ENCODE assay signal across 8 cellular contexts in genomic region chr9:19232117-19232829, GRCh38. TPM values are rescaled to one million over a fixed set of nuclear protein-coding genes. Genes with fewer than 3 reads are reported as not detected.
A peak's percentile ranks its signal among the peaks of the same experiment; 100 is the strongest.
DNase-seq lines count a peak whose midpoint lies in the region; ATAC-seq and TF ChIP-seq lines count a peak whose summit lies in the region.

No MANE protein-coding gene starts in this region.

- no peaks in the 10 kb centered on the region for H3K9me3 ChIP-seq in CD4-positive, alpha-beta memory T cell (ENCODE audit: control insufficient read depth in 1 of 2, low read length in 2 of 2)
- H3K9me3 ChIP-seq in ectodermal cell (ENCODE audit: control insufficient read depth, low read length) (no peaks in the 10 kb centered on the region), neural cell (ENCODE audit: low read length) (no peaks in the 10 kb centered on the region)

- H3K9me2 ChIP-seq in neural cell (ENCODE audit: insufficient read depth, low read length) = no peaks in the 10 kb centered on the region

- no peaks in the 10 kb centered on the region for H3K27me3 Mint-ChIP-seq in CD4-positive, alpha-beta memory T cell

- CTCF ChIA-PET in CD4-positive, alpha-beta memory T cell (lab: Charles Lee; ENCODE audit: partially characterized antibody) = interaction anchor here (0.9 to 2.4 kb wide), 6 partner anchors 9 to 232 kb away, joined by 3 to 14 read pairs (median 4); partner anchors contain the start of gene RRAGA

- TF ChIP-seq POLR2A in GM18505 (IDR thresholded peaks at IDR 0.05; ENCODE audit: borderline replicate concordance, extremely low read depth, insufficient read depth, insufficient read length) = no peak

- H3K4me1 ChIP-seq in CD4-positive, alpha-beta memory T cell (ENCODE audit: insufficient read depth, low read length) = peaks cover 30% of the 10 kb centered on the region
- peaks cover 5% of the 10 kb centered on the region for H3K4me1 ChIP-seq in ectodermal cell (ENCODE audit: control insufficient read depth, insufficient read depth, low read length)

- no peak overlapping the region for H3K4me3 Mint-ChIP-seq in CD4-positive, alpha-beta memory T cell

- H3K36me3 Mint-ChIP-seq in CD4-positive, alpha-beta memory T cell = peaks cover 0 to 6% of the 10 kb centered on the region in 2 donors

- POLR2A ChIA-PET in CD4-positive, alpha-beta memory T cell (lab: Charles Lee; ENCODE audit: partially characterized antibody) = interaction anchor here (0.8 to 5.3 kb wide), 8 partner anchors 9 to 181 kb away, joined by 3 to 54 read pairs (median 4); partner anchors contain the start of genes PLIN2 and RPS6

- no peaks in the 10 kb centered on the region for H3K9me3 Mint-ChIP-seq in CD4-positive, alpha-beta memory T cell

- H3K4me3 ChIP-seq in CD4-positive, alpha-beta memory T cell (ENCODE audit: low read length in 2 of 2) = peak overlapping the region; percentile 53 to 73
- H3K4me3 ChIP-seq in ectodermal cell (ENCODE audit: insufficient read depth, low read depth, low read length) (peak overlapping the region; percentile 87), neural cell (ENCODE audit: low read length) (peak overlapping the region; percentile 98)

- H3K27ac Mint-ChIP-seq in CD4-positive, alpha-beta memory T cell = no peak overlapping the region

- TF ChIP-seq RAD21 in neural cell (conservative IDR thresholded peaks at IDR 0.05) = no peak

- peaks cover 7% of the 10 kb centered on the region for H4K20me1 ChIP-seq in neural cell (ENCODE audit: insufficient read depth)

- intact Hi-C loops in CD4-positive, alpha-beta memory T cell (cut with micrococcal nuclease) = loop anchor here (5.0 kb wide), 1 partner anchor 95 kb away; no protein-coding TSS in a partner anchor

- H3K79me2 ChIP-seq in neural cell (replicated peaks; ENCODE audit: insufficient read depth, low read length) = peaks cover 48% of the 10 kb centered on the region

- ATAC-seq in HG02571 (IDR thresholded peaks at IDR 0.05; ENCODE audit: unreplicated experiment) = no peak
- ATAC-seq in GM18505 (IDR thresholded peaks at IDR 0.05; ENCODE audit: unreplicated experiment) = no peak
- ATAC-seq in left lobe of liver = no peak

- TF ChIP-seq EP300 in neural cell (conservative IDR thresholded peaks at IDR 0.05; ENCODE audit: poor library complexity, severe bottlenecking) = no peak

- peaks cover 14 to 21% (median 17%) of the 10 kb centered on the region in 4 donors for H3K4me1 Mint-ChIP-seq in CD4-positive, alpha-beta memory T cell

- no peak for TF ChIP-seq CTCF in neural cell (IDR thresholded peaks at IDR 0.05; ENCODE audit: poor library complexity, severe bottlenecking)

- no peaks in the 10 kb centered on the region for H3K27me3 ChIP-seq in CD4-positive, alpha-beta memory T cell (ENCODE audit: insufficient read depth, low read length)
- no peaks in the 10 kb centered on the region for H3K27me3 ChIP-seq in ectodermal cell (ENCODE audit: control insufficient read depth, insufficient read depth, low read length, poor library complexity, severe bottlenecking)
- no peaks in the 10 kb centered on the region for H3K27me3 ChIP-seq in neural cell (ENCODE audit: insufficient read depth, low read depth, low read length)

- H3K9ac ChIP-seq in neural cell (ENCODE audit: low read length) = peak overlapping the region; percentile 90

- no peak overlapping the region for H2AFZ ChIP-seq in neural cell (ENCODE audit: low read depth, low read length)

- peak in 1 of 5 donors; percentile 1 for DNase-seq in CD4-positive, alpha-beta memory T cell
- DNase-seq in M059J (ENCODE audit: low read depth) (peak; percentile 27), left lobe of liver (ENCODE audit: low spot score) (no peak)
- DNase-seq in stimulated activated CD4-positive, alpha-beta T cell treated with anti-CD3 and anti-CD28 coated beads, Interleukin-4, amount 100 ng/mL, for 4 hours = no peak

- H3K36me3 ChIP-seq in CD4-positive, alpha-beta memory T cell (ENCODE audit: insufficient read depth, low read length) = no peaks in the 10 kb centered on the region
- H3K36me3 ChIP-seq in ectodermal cell (ENCODE audit: control insufficient read depth, insufficient read depth, low read length) (no peaks in the 10 kb centered on the region), neural cell (ENCODE audit: insufficient read depth, low read length) (no peaks in the 10 kb centered on the region)

- peak overlapping the region; percentile 91 for H3K4me2 ChIP-seq in neural cell (ENCODE audit: low read length)

- no peaks in the 10 kb centered on the region for H3F3A ChIP-seq in neural cell (ENCODE audit: insufficient read depth, low read length, poor library complexity, severe bottlenecking)

- 39 to 48% methylated on average over 7 to 9 of the region's 9 CpGs for WGBS in ectodermal cell, 2 experiments

- peak overlapping the region; percentile 73 for H3K27ac ChIP-seq in CD4-positive, alpha-beta memory T cell (ENCODE audit: low read depth, low read length)
- H3K27ac ChIP-seq in ectodermal cell (ENCODE audit: insufficient read depth, low read depth, low read length, poor library complexity, severe bottlenecking) (no peak overlapping the region), neural cell (ENCODE audit: low read length) (peak overlapping the region; percentile 88)

TF ChIP-seq in neural cell, 6 proteins besides CTCF, POLR2A, EP300 and RAD21:
- TF ChIP-seq POLR2AphosphoS5 (IDR thresholded peaks at IDR 0.05) (no peak), TAF1 (IDR thresholded peaks at IDR 0.05; ENCODE audit: low read depth) (no peak), EZH2 (IDR thresholded peaks at IDR 0.05; ENCODE audit: borderline replicate concordance, insufficient read depth, low read length, poor library complexity, severe bottlenecking) (no peak)

RNA-seq across cellular contexts. Expression of gene DENND4C, which starts 1.8 kb away (rescaled TPM):
- total RNA-seq in CD4-positive, alpha-beta memory T cell = 10 to 100 TPM; 69.0 to 71.8 TPM
- polyA plus RNA-seq in CD4-positive, alpha-beta memory T cell = 10 to 100 TPM; 29.4 to 46.0 TPM
- 36.7 and 40.7 TPM in 2 replicates for total RNA-seq in M059J (2014; rRNA removed; shearing (Covaris generic))
- 23.4 TPM for polyA plus RNA-seq in ectodermal cell (2013, experiment 1 of 4)
- 22.3 TPM for polyA plus RNA-seq in ectodermal cell (2013, experiment 2 of 4)
- 19.4 TPM for polyA plus RNA-seq in ectodermal cell (2013, experiment 3 of 4)
- polyA plus RNA-seq in ectodermal cell (2013, experiment 4 of 4) = 21.7 TPM
- 41.9 and 51.8 TPM in 2 replicates for polyA plus RNA-seq in neural cell
- polyA minus RNA-seq in neural cell = 103 and 109 TPM in 2 replicates
- total RNA-seq in left lobe of liver = 17.1 TPM
